22 cellular contexts compared by ENCODE assay signal in the genomic region with DNA sequence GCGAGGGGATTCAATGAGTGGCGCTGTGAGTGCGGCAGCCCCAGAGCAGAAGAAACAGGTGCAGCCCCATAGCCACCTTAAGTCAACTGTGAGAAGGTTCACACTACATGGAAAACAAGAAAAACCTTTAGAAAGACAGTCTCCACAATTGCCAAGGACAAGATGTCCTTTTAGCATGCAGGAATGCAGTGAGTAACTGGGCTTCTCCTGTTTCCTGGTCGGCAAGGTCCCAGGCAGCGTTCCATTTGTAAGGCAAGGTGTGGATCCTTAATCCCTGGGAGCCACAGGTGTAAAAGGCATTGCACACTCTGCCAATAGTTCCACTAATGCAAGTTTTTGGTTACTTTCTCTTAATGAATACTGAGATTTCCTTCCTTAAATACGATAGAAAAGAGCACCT.
DNase-seq lines count a peak whose midpoint lies in the region; ATAC-seq, FAIRE-seq and TF ChIP-seq lines count a peak whose summit lies in the region.
"Had no signal": no experiment of that assay in that cellular context is flagged by ENCODE, and none has a peak within 500 bp of the region (broad histone marks: within the 10 kb centered on the region; RNA-seq: fewer than 3 reads in every experiment).

No MANE protein-coding gene starts in this region.

- no peaks in the 10 kb centered on the region for H3K36me3 Mint-ChIP-seq in activated naive CD4-positive, alpha-beta T cell treated with anti-CD3 and anti-CD28 coated beads, Interleukin-2, amount 50 U/mL, for 72 hours

- H3K79me2 ChIP-seq in PC-9 (ENCODE audit: low read depth) (no peaks in the 10 kb centered on the region), H1 (ENCODE audit: control insufficient read depth in 1 of 2, insufficient read depth in 2 of 2, low read length in 2 of 2) (no peaks in the 10 kb centered on the region)

- no peak overlapping the region for H3K4ac ChIP-seq in H1 (replicated peaks; ENCODE audit: insufficient read length, low read depth, low read length)

- no peak overlapping the region for H3K56ac ChIP-seq in H1 (replicated peaks; ENCODE audit: insufficient read length, low read depth, low read length)

- TF ChIP-seq CTCF in PC-9 (conservative IDR thresholded peaks at IDR 0.05) (no peak), H1 (IDR thresholded peaks at IDR 0.05; ENCODE audit: control extremely low read depth in 1 of 3, insufficient read depth in 1 of 3, low read depth in 1 of 3, low read length in 3 of 3) (no peak), kidney (IDR thresholded peaks at IDR 0.05; ENCODE audit: borderline replicate concordance, extremely low read depth, insufficient read depth) (no peak), stomach (IDR thresholded peaks at IDR 0.05) (no peak)

- H3K4me3 ChIP-seq in PC-9, result no peak overlapping the region
- H3K4me3 ChIP-seq in H1 (ENCODE audit: extremely low read depth in 1 of 4, insufficient read depth in 2 of 4, low read depth in 3 of 4, low read length in 4 of 4), result no peak overlapping the region
- no peak overlapping the region for H3K4me3 ChIP-seq in kidney (ENCODE audit: low read length in 2 of 2)
- H3K4me3 ChIP-seq in stomach, result no peak overlapping the region
- H3K4me3 ChIP-seq: GM12878, SK-N-MC had no signal

- H2AK5ac ChIP-seq in H1 (ENCODE audit: low read depth, low read length), result no peak overlapping the region

- no peak overlapping the region for H4K5ac ChIP-seq in H1 (ENCODE audit: insufficient read length, low read depth, low read length)

- ATAC-seq in activated naive CD4-positive, alpha-beta T cell treated with anti-CD3 and anti-CD28 coated beads, Interleukin-2, amount 50 U/mL, for 72 hours, result no peak
- no peak for ATAC-seq in HG03571 (IDR thresholded peaks at IDR 0.05; ENCODE audit: unreplicated experiment)
- ATAC-seq: GM12878 had no signal

- H3K4me1 ChIP-seq in PC-9 (replicated peaks; ENCODE audit: insufficient read depth), result peaks cover 55% of the 10 kb centered on the region
- no peaks in the 10 kb centered on the region; a peak in 1 of 7 replicates for H3K4me1 ChIP-seq in H1 (replicated peaks in 1 of 4; ENCODE audit: control insufficient read depth in 3 of 4, insufficient read depth in 4 of 4, low read length in 3 of 4)
- no peaks in the 10 kb centered on the region for H3K4me1 ChIP-seq in kidney (ENCODE audit: control insufficient read depth in 1 of 2, insufficient read depth in 1 of 2, low read depth in 1 of 2, low read length in 2 of 2)
- peaks cover 0 to 24% (median 20%) of the 10 kb centered on the region in 4 donors for H3K4me1 ChIP-seq in stomach

- no peak overlapping the region for H2BK20ac ChIP-seq in H1 (ENCODE audit: low read length)

- no peak overlapping the region for H3K14ac ChIP-seq in H1 (ENCODE audit: insufficient read length)

- H3K9me3 Mint-ChIP-seq in activated naive CD4-positive, alpha-beta T cell treated with anti-CD3 and anti-CD28 coated beads, Interleukin-2, amount 50 U/mL, for 72 hours, result no peaks in the 10 kb centered on the region
- H3K9me3 Mint-ChIP-seq: CD4-positive, alpha-beta T cell had no signal

- H3K4me2 ChIP-seq in PC-9 (peak overlapping the region; percentile 55), H1 (ENCODE audit: insufficient read depth in 1 of 2, low read depth in 2 of 2, low read length in 2 of 2) (no peak overlapping the region)

- no peak overlapping the region for H3K23ac ChIP-seq in H1 (ENCODE audit: insufficient read length)

- no peak overlapping the region for H3K27ac Mint-ChIP-seq in activated naive CD4-positive, alpha-beta T cell treated with anti-CD3 and anti-CD28 coated beads, Interleukin-2, amount 50 U/mL, for 72 hours
- H3K27ac Mint-ChIP-seq: B cell; CD4-positive, alpha-beta T cell; HFFc6 had no signal

- TF ChIP-seq RAD21 in H1 (IDR thresholded peaks at IDR 0.05 in 1 of 2, conservative IDR thresholded peaks at IDR 0.05 in 1 of 2; ENCODE audit: low read depth in 2 of 2, low read length in 2 of 2), result no peak

- intact Hi-C loops in PC-9 (cut with micrococcal nuclease; ENCODE audit: unreplicated experiment) (no loop called here), kidney (cut with DNase I) (no loop called here), stomach (cut with DNase I; ENCODE audit: low total_unique reads) (no loop called here)

- CTCF ChIA-PET in PC-9 (lab: Charles Lee) (no interaction called here), H1 (lab: Charles Lee; ENCODE audit: partially characterized antibody) (interaction anchor here (1.0 kb wide), 1 partner anchor 13 kb away, joined by 4 read pairs; no protein-coding TSS in a partner anchor)

- H3K23me2 ChIP-seq in H1 (ENCODE audit: low read depth, low read length), result no peaks in the 10 kb centered on the region

- WGBS in H1 (ENCODE audit: extremely low coverage in 1 of 2, insufficient coverage in 1 of 2, insufficient read length in 1 of 2, insufficient replicate concordance in 2 of 2, low coverage in 1 of 2, low lambda C conversion rate in 2 of 2, missing lambda C conversion rate in 1 of 2), 2 experiments, result 81% methylated on average over 6 of the region's 6 CpGs; no CpG with 5 or more reads in 1 of the 2 experiments
- WGBS in stomach, 5 donors, result 63 to 76% (median 68%) methylated on average over 6 of the region's 6 CpGs

- BruUV-seq in PC-9 (replicated peaks; lab: Mats Ljungman, UMichigan), result no TSS peak

- H2BK12ac ChIP-seq in H1 (ENCODE audit: low read depth, low read length), result no peak overlapping the region

- H3K27me3 ChIP-seq in PC-9 (ENCODE audit: insufficient read depth, low read depth), result 0 out of 2 replicates have a peak, but pooled peaks cover 4% of the 10 kb centered on the region
- H3K27me3 ChIP-seq in H1 (replicated peaks in 1 of 4; ENCODE audit: control insufficient read depth in 3 of 4, extremely low read depth in 1 of 4, insufficient read depth in 3 of 4, low read length in 3 of 4), result no peaks in the 10 kb centered on the region
- peaks cover 0 to 19% (median 0%) of the 10 kb centered on the region in 3 donors for H3K27me3 ChIP-seq in stomach

- H3K9ac ChIP-seq in H1 (replicated peaks in 1 of 4; ENCODE audit: extremely low read depth in 1 of 4, low read depth in 3 of 4, low read length in 3 of 4) (no peak overlapping the region), kidney (ENCODE audit: low read length in 2 of 2) (no peak overlapping the region)

- H4K20me1 ChIP-seq in PC-9 (ENCODE audit: insufficient read depth) (no peaks in the 10 kb centered on the region), H1 (replicated peaks in 1 of 2; ENCODE audit: control insufficient read depth in 1 of 2, insufficient read depth in 2 of 2, low read length in 2 of 2) (no peaks in the 10 kb centered on the region)

- no peak overlapping the region for H4K8ac ChIP-seq in H1 (ENCODE audit: extremely low read depth, insufficient read depth, low read length)

- H3K9me3 ChIP-seq in PC-9 (ENCODE audit: insufficient read depth, low read depth) (no peaks in the 10 kb centered on the region), H1 (ENCODE audit: insufficient read depth in 2 of 2, low read depth in 1 of 2, low read length in 1 of 2) (no peaks in the 10 kb centered on the region; a peak in 1 of 4 replicates), kidney (ENCODE audit: control insufficient read depth in 1 of 2, low read length in 2 of 2) (no peaks in the 10 kb centered on the region), stomach (no peaks in the 10 kb centered on the region)

- no peak overlapping the region for H3K18ac ChIP-seq in H1 (ENCODE audit: extremely low read depth, low read length)

- H3K36me3 ChIP-seq in PC-9 (ENCODE audit: low read depth), result no peaks in the 10 kb centered on the region
- H3K36me3 ChIP-seq in H1 (ENCODE audit: control insufficient read depth in 2 of 4, insufficient read depth in 4 of 4, low read length in 3 of 4), result no peaks in the 10 kb centered on the region
- H3K36me3 ChIP-seq in kidney (ENCODE audit: control insufficient read depth in 1 of 2, insufficient read depth in 2 of 2, low read length in 2 of 2), result no peaks in the 10 kb centered on the region
- H3K36me3 ChIP-seq in stomach, result no peaks in the 10 kb centered on the region

- peaks cover 16% of the 10 kb centered on the region for H3F3A ChIP-seq in PC-9 (ENCODE audit: insufficient read depth, low read depth)

- TF ChIP-seq POLR2A in H1 (IDR thresholded peaks at IDR 0.05; ENCODE audit: control extremely low read depth in 1 of 2, low read depth in 2 of 2, low read length in 2 of 2), result no peak
- no peak for TF ChIP-seq POLR2A in stomach (IDR thresholded peaks at IDR 0.05)

- no peak overlapping the region for H2BK120ac ChIP-seq in H1 (replicated peaks; ENCODE audit: low read depth, low read length)

- H2BK5ac ChIP-seq in H1 (ENCODE audit: low read depth, low read length), result no peak overlapping the region

- H2AFZ ChIP-seq in PC-9 (no peak overlapping the region), H1 (ENCODE audit: low read length) (no peak overlapping the region)

- H2BK15ac ChIP-seq in H1 (ENCODE audit: low read length), result no peak overlapping the region

- no peak overlapping the region for H4K91ac ChIP-seq in H1 (replicated peaks; ENCODE audit: insufficient read length, low read length)

- FAIRE-seq in H1 (lab: Jason Lieb, UNC), result no peak
- no peak for FAIRE-seq in kidney (lab: Jason Lieb, UNC)
- FAIRE-seq: GM12878, GM18507, H54 had no signal

- DNase-seq in PC-9 (peak in 1 of 2 experiments; percentile 79), H1 (ENCODE audit: low read depth in 1 of 2, low spot score in 2 of 2) (peak in 1 of 2 experiments; percentile 39), kidney (peak; percentile 75), stomach (peak; percentile 74)
- DNase-seq in activated naive CD4-positive, alpha-beta T cell treated with anti-CD3 and anti-CD28 coated beads, Interleukin-2, amount 50 U/mL, for 72 hours (ENCODE audit: low spot score in 2 of 2), result no peak
- DNase-seq in activated T-cell treated with anti-CD3 and anti-CD28 coated beads, Interleukin-2, amount 50 U/mL, for 1 hour, result no peak
- DNase-seq: ACHN; CD4-positive, alpha-beta T cell; DMS53; HFFc6; KBM-7; NCI-H1436 treated with DMSO at 0.1 percent for 48 hours; NCI-H2081 treated with DMSO at 0.1 percent for 48 hours; NCI-H510A; NCI-H774; Right ventricle myocardium superior had no signal

- no peaks in the 10 kb centered on the region for H3K79me1 ChIP-seq in H1 (ENCODE audit: low read depth, low read length)

- H3K27ac ChIP-seq in PC-9, result no peak overlapping the region
- no peak overlapping the region for H3K27ac ChIP-seq in H1 (ENCODE audit: low read depth, low read length)
- H3K27ac ChIP-seq in kidney (ENCODE audit: low read depth in 2 of 2, low read length in 2 of 2), result no peak overlapping the region
- peak overlapping the region in 1 of 5 donors; percentile 22 for H3K27ac ChIP-seq in stomach
- H3K27ac ChIP-seq: SK-N-MC had no signal

- POLR2A ChIA-PET in PC-9 (lab: Charles Lee; ENCODE audit: unreplicated experiment) (no interaction called here), H1 (lab: Charles Lee; ENCODE audit: partially characterized antibody) (no interaction called here)

- H3K9me2 ChIP-seq in PC-9 (ENCODE audit: insufficient read depth), result no peaks in the 10 kb centered on the region

- TF ChIP-seq EP300 in H1 (IDR thresholded peaks at IDR 0.05; ENCODE audit: borderline replicate concordance in 1 of 2, low read depth in 2 of 2, low read length in 2 of 2) (no peak), stomach (IDR thresholded peaks at IDR 0.05) (no peak)

TF ChIP-seq in H1, 55 proteins besides CTCF, POLR2A, EP300 and RAD21:
- TF ChIP-seq TEAD4 (IDR thresholded peaks at IDR 0.05; ENCODE audit: low read depth, low read length), result peak; percentile 50; the same call in 1 of the 2 replicates
- no peak for TF ChIP-seq TBP (IDR thresholded peaks at IDR 0.05; ENCODE audit: low read depth, low read length)
TF ChIP-seq in H1: peak in this region for 1.

Comparison
In these comparisons a context has a peak if more than half of its experiments do, and no peak if none do; other contexts are left out.
1. DNase-seq: peak in kidney (single experiment) and stomach (single experiment); none in activated naive CD4-positive, alpha-beta T cell treated with anti-CD3 and anti-CD28 coated beads, Interleukin-2, amount 50 U/mL, for 72 hours (0 of 2) and activated T-cell treated with anti-CD3 and anti-CD28 coated beads, Interleukin-2, amount 50 U/mL, for 1 hour (single experiment).